18 cellular contexts compared by ENCODE assay signal in genomic region chr5:149514512-149514911, GRCh38. TPM values are rescaled to one million over a fixed set of nuclear protein-coding genes. Genes with fewer than 3 reads are reported as not detected.
DNase-seq lines count a peak whose midpoint lies in the region; ATAC-seq and TF ChIP-seq lines count a peak whose summit lies in the region.
"Had no signal": no experiment of that assay in that cellular context is flagged by ENCODE, and none has a peak within 500 bp of the region (broad histone marks: within the 10 kb centered on the region; RNA-seq: fewer than 3 reads in every experiment).

No MANE protein-coding gene starts in this region.

- H3K4me1 Mint-ChIP-seq in activated CD4-positive, alpha-beta T cell treated with anti-CD3 and anti-CD28 coated beads, Interleukin-2, amount 10 ng/mL, durations not matched to agents 24 days and 14 days = peaks cover 22% of the 10 kb centered on the region
- peaks cover 46 to 52% (median 46%) of the 10 kb centered on the region in 4 donors for H3K4me1 Mint-ChIP-seq in CD4-positive, CD25-positive, alpha-beta regulatory T cell
- peaks cover 37% of the 10 kb centered on the region for H3K4me1 Mint-ChIP-seq in WTC11

- peaks cover 5% of the 10 kb centered on the region for H3K79me1 ChIP-seq in mesenchymal stem cell (replicated peaks; ENCODE audit: low read length, poor library complexity, severe bottlenecking)

- peaks cover 42% of the 10 kb centered on the region for H3K36me3 Mint-ChIP-seq in activated CD4-positive, alpha-beta T cell treated with anti-CD3 and anti-CD28 coated beads, Interleukin-2, amount 10 ng/mL, durations not matched to agents 24 days and 14 days (ENCODE audit: low read depth)
- H3K36me3 Mint-ChIP-seq in CD4-positive, CD25-positive, alpha-beta regulatory T cell = peaks cover 23% of the 10 kb centered on the region
- peaks cover 29% of the 10 kb centered on the region for H3K36me3 Mint-ChIP-seq in WTC11
- H3K36me3 Mint-ChIP-seq: IgD-negative memory B cell had no signal

- H3K4me3 ChIP-seq in CD4-positive, CD25-positive, alpha-beta regulatory T cell (ENCODE audit: low read depth, low read length) = no peak overlapping the region
- H3K4me3 ChIP-seq in mesenchymal stem cell (ENCODE audit: insufficient read depth in 1 of 2, low read depth in 1 of 2, low read length in 2 of 2) = no peak overlapping the region
- H3K4me3 ChIP-seq in colonic mucosa = no peak overlapping the region
- H3K4me3 ChIP-seq: mucosa of descending colon had no signal

- no peak overlapping the region for H3K14ac ChIP-seq in mesenchymal stem cell (ENCODE audit: low read length in 2 of 2)

- no peak overlapping the region for H2AK5ac ChIP-seq in mesenchymal stem cell (ENCODE audit: low read length, severe bottlenecking)

- H3K4ac ChIP-seq in mesenchymal stem cell (ENCODE audit: low read depth in 1 of 2, low read length in 2 of 2) = no peak overlapping the region

- H3K4me1 ChIP-seq in CD4-positive, CD25-positive, alpha-beta regulatory T cell (ENCODE audit: control insufficient read depth, insufficient read depth, low read length, poor library complexity, severe bottlenecking) = peaks cover 18% of the 10 kb centered on the region
- peaks cover 2% of the 10 kb centered on the region for H3K4me1 ChIP-seq in mesenchymal stem cell (ENCODE audit: control insufficient read depth, insufficient read depth, low read depth, low read length)
- no peaks in the 10 kb centered on the region for H3K4me1 ChIP-seq in colonic mucosa

- CTCF ChIA-PET in WTC11 (lab: Charles Lee) = interaction anchor here (2.1 kb wide), 1 partner anchor 50 kb away, joined by 4 read pairs; no protein-coding TSS in a partner anchor

- no peak overlapping the region for H4K91ac ChIP-seq in mesenchymal stem cell (ENCODE audit: low read length)

- no peaks in the 10 kb centered on the region for H3K27me3 ChIP-seq in CD4-positive, CD25-positive, alpha-beta regulatory T cell (ENCODE audit: control insufficient read depth, insufficient read depth, low read length)
- H3K27me3 ChIP-seq in mesenchymal stem cell (ENCODE audit: control insufficient read depth in 1 of 2, insufficient read depth in 1 of 2, low read length in 2 of 2) = no peaks in the 10 kb centered on the region
- no peaks in the 10 kb centered on the region for H3K27me3 ChIP-seq in colonic mucosa

- H3K9ac ChIP-seq in mesenchymal stem cell (ENCODE audit: low read length) (peak overlapping the region; percentile 32), colonic mucosa (ENCODE audit: low read depth in 2 of 2, low read length in 2 of 2) (no peak overlapping the region)
- H3K9ac ChIP-seq: SK-N-SH had no signal

- no peak overlapping the region for H2BK12ac ChIP-seq in mesenchymal stem cell (ENCODE audit: low read length in 2 of 2)

- POLR2A ChIA-PET in WTC11 (lab: Charles Lee) = interaction anchor here (0.6 kb wide), 1 partner anchor 37 kb away, joined by 5 read pairs; no protein-coding TSS in a partner anchor

- no peak overlapping the region for H3K4me2 ChIP-seq in mesenchymal stem cell (ENCODE audit: low read length, poor library complexity, severe bottlenecking)
- H3K4me2 ChIP-seq: SK-N-SH had no signal

- no peak overlapping the region for H3K4me3 Mint-ChIP-seq in activated CD4-positive, alpha-beta T cell treated with anti-CD3 and anti-CD28 coated beads, Interleukin-2, amount 10 ng/mL, durations not matched to agents 24 days and 14 days
- no peak overlapping the region for H3K4me3 Mint-ChIP-seq in CD4-positive, CD25-positive, alpha-beta regulatory T cell
- no peak overlapping the region for H3K4me3 Mint-ChIP-seq in WTC11
- H3K4me3 Mint-ChIP-seq: IgD-negative memory B cell had no signal

- H2AFZ ChIP-seq in mesenchymal stem cell (ENCODE audit: low read depth, low read length) = no peak overlapping the region

- H2BK120ac ChIP-seq in mesenchymal stem cell (ENCODE audit: low read depth, low read length) = no peak overlapping the region

- H3K27me3 Mint-ChIP-seq in activated CD4-positive, alpha-beta T cell treated with anti-CD3 and anti-CD28 coated beads, Interleukin-2, amount 10 ng/mL, durations not matched to agents 24 days and 14 days = no peaks in the 10 kb centered on the region
- H3K27me3 Mint-ChIP-seq in CD4-positive, CD25-positive, alpha-beta regulatory T cell = no peaks in the 10 kb centered on the region
- no peaks in the 10 kb centered on the region for H3K27me3 Mint-ChIP-seq in WTC11 (ENCODE audit: low read depth)
- H3K27me3 Mint-ChIP-seq: IgD-negative memory B cell had no signal

- TF ChIP-seq CTCF in WTC11 (IDR thresholded peaks at IDR 0.05) (no peak), colonic mucosa (IDR thresholded peaks at IDR 0.05) (no peak)

- peak overlapping the region; percentile 26 for H3K27ac ChIP-seq in CD4-positive, CD25-positive, alpha-beta regulatory T cell (ENCODE audit: insufficient read depth, low read length, poor library complexity, severe bottlenecking)
- H3K27ac ChIP-seq in mesenchymal stem cell (ENCODE audit: low read length, poor library complexity, severe bottlenecking) = no peak overlapping the region
- no peak overlapping the region for H3K27ac ChIP-seq in colonic mucosa

- H3K36me3 ChIP-seq in CD4-positive, CD25-positive, alpha-beta regulatory T cell (ENCODE audit: control insufficient read depth, insufficient read depth, low read length) = peaks cover 51% of the 10 kb centered on the region
- H3K36me3 ChIP-seq in mesenchymal stem cell (ENCODE audit: control insufficient read depth in 1 of 2, insufficient read depth in 2 of 2, low read depth in 1 of 2, low read length in 2 of 2) = peaks cover 13 to 91% of the 10 kb centered on the region in 2 experiments
- peaks cover 4% of the 10 kb centered on the region for H3K36me3 ChIP-seq in colonic mucosa

- no peak overlapping the region for H2BK15ac ChIP-seq in mesenchymal stem cell (ENCODE audit: low read depth, poor library complexity, severe bottlenecking)

- H3K23ac ChIP-seq in mesenchymal stem cell (ENCODE audit: low read length in 2 of 2) = no peak overlapping the region

- DNase-seq in activated CD4-positive, alpha-beta T cell treated with anti-CD3 and anti-CD28 coated beads, Interleukin-2, amount 10 ng/mL, durations not matched to agents 24 days and 14 days = no peak
- DNase-seq in activated CD4-positive, alpha-beta T cell treated with anti-CD3 and anti-CD28 coated beads for 4 hours = no peak
- no peak for DNase-seq in CD4-positive, CD25-positive, alpha-beta regulatory T cell
- DNase-seq in WTC11 (ENCODE audit: low spot score) (no peak), mesenchymal stem cell (no peak), NCI-H1694 (lab: John Stamatoyannopoulos, UW) (no peak), colonic mucosa (no peak)
- DNase-seq: 8988T, activated gamma-delta T cell, EL, head of caudate nucleus, mucosa of descending colon, NCI-H1417 treated with DMSO at 0.1 percent for 48 hours, NCI-H510A treated with DMSO at 0.1 percent for 48 hours, SK-N-SH, T-helper 9 cell had no signal

- no peaks in the 10 kb centered on the region for H3K9me3 Mint-ChIP-seq in activated CD4-positive, alpha-beta T cell treated with anti-CD3 and anti-CD28 coated beads, Interleukin-2, amount 10 ng/mL, durations not matched to agents 24 days and 14 days
- no peaks in the 10 kb centered on the region for H3K9me3 Mint-ChIP-seq in CD4-positive, CD25-positive, alpha-beta regulatory T cell
- no peaks in the 10 kb centered on the region for H3K9me3 Mint-ChIP-seq in WTC11
- H3K9me3 Mint-ChIP-seq: IgD-negative memory B cell had no signal

- intact Hi-C loops in activated CD4-positive, alpha-beta T cell treated with anti-CD3 and anti-CD28 coated beads, Interleukin-2, amount 10 ng/mL, durations not matched to agents 24 days and 14 days (cut with micrococcal nuclease) = loop anchor here (2.0 kb wide), 1 partner anchor 14 kb away; no protein-coding TSS in a partner anchor
- intact Hi-C loops in colonic mucosa (cut with DNase I) = no loop called here

- H3K27ac Mint-ChIP-seq in activated CD4-positive, alpha-beta T cell treated with anti-CD3 and anti-CD28 coated beads, Interleukin-2, amount 10 ng/mL, durations not matched to agents 24 days and 14 days = peak overlapping the region; percentile 43
- peak overlapping the region in 2 of 3 donors; percentile 53 to 77 for H3K27ac Mint-ChIP-seq in CD4-positive, CD25-positive, alpha-beta regulatory T cell
- peak overlapping the region; percentile 89 for H3K27ac Mint-ChIP-seq in WTC11

- WGBS in mesenchymal stem cell = no CpG with 5 or more reads among the region's 1 CpG

- H4K8ac ChIP-seq in mesenchymal stem cell (ENCODE audit: low read length) = no peak overlapping the region

- no peak for ATAC-seq in CD4-positive, CD25-positive, alpha-beta regulatory T cell (ENCODE audit: low read depth in 2 of 2)
- ATAC-seq in WTC11 = no peak
- ATAC-seq in HG03460 (IDR thresholded peaks at IDR 0.05; ENCODE audit: unreplicated experiment) = no peak
- ATAC-seq: mucosa of descending colon had no signal

- no peak overlapping the region for H2BK5ac ChIP-seq in mesenchymal stem cell (ENCODE audit: low read depth, low read length, poor library complexity, severe bottlenecking)

- no peak overlapping the region for H3K18ac ChIP-seq in mesenchymal stem cell (ENCODE audit: low read depth in 1 of 2, low read length in 2 of 2)

- H3K9me3 ChIP-seq in CD4-positive, CD25-positive, alpha-beta regulatory T cell (ENCODE audit: control insufficient read depth in 2 of 2, low read length in 2 of 2) = no peaks in the 10 kb centered on the region
- no peaks in the 10 kb centered on the region for H3K9me3 ChIP-seq in mesenchymal stem cell (ENCODE audit: control insufficient read depth, low read length)
- H3K9me3 ChIP-seq in colonic mucosa = no peaks in the 10 kb centered on the region
- H3K9me3 ChIP-seq: mucosa of descending colon, SK-N-SH had no signal

TF ChIP-seq in WTC11, 78 proteins besides CTCF, POLR2A, EP300 and RAD21 (continues in another document):
- no peak for TF ChIP-seq TP53 (CRISPR knock-in tag; IDR thresholded peaks at IDR 0.05)
- TF ChIP-seq HMGA2 (CRISPR knock-in tag; IDR thresholded peaks at IDR 0.05) = no peak
- no peak for TF ChIP-seq TCF7 (CRISPR knock-in tag; IDR thresholded peaks at IDR 0.05; ENCODE audit: low read depth)

RNA-seq across cellular contexts. Expression of gene CSNK1A1, which starts 36.7 kb away (rescaled TPM):
- total RNA-seq in activated CD4-positive, alpha-beta T cell treated with anti-CD3 and anti-CD28 coated beads, Interleukin-2, amount 10 ng/mL, durations not matched to agents 24 days and 14 days = 175 TPM in 2 replicates
- total RNA-seq in CD4-positive, CD25-positive, alpha-beta regulatory T cell = 234 TPM
- 100 to 1,000 TPM; 134 to 152 (median 147) TPM for polyA plus RNA-seq in CD4-positive, CD25-positive, alpha-beta regulatory T cell
- total RNA-seq in WTC11 (2021) (265 to 276 TPM (median 269 TPM) in 3 replicates), colonic mucosa (100 to 1,000 TPM; 248 to 257 TPM)
- 211 TPM for polyA plus RNA-seq in mesenchymal stem cell (2013, experiment 1 of 2)
- polyA plus RNA-seq in mesenchymal stem cell (2013, experiment 2 of 2) = 208 TPM
